Comparison of ENCODE assay signal across 17 cellular contexts in the genomic region with DNA sequence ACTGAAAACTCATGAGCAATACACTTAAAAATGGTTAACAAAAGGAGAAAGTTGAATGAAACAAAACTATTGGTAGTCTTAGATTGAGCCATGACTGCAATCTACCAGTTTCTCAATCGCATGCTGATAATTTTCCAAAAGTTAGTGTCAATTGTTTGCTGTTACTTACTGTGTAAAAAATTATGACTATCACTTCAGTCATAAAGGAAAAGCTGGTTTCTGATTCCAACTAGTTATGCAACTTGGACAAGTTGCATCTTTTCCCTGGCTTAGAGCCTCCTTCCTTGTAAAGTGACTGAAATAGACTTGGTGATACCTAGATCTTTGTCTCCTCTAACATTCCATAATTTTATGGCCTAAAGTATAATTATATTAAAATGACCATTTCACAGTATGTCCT.
A peak's percentile ranks its signal among the peaks of the same experiment; 100 is the strongest.
DNase-seq lines count a peak whose midpoint lies in the region; ATAC-seq and TF ChIP-seq lines count a peak whose summit lies in the region.
"Had no signal": no experiment of that assay in that cellular context is flagged by ENCODE, and none has a peak within 500 bp of the region (broad histone marks: within the 10 kb centered on the region; RNA-seq: fewer than 3 reads in every experiment).

No MANE protein-coding gene starts in this region.

- H3K4me1 ChIP-seq in GM23248 (ENCODE audit: insufficient read depth) (no peaks in the 10 kb centered on the region), RWPE2 (ENCODE audit: insufficient read depth, poor library complexity, severe bottlenecking) (peaks cover 10% of the 10 kb centered on the region), prostate gland (replicated peaks) (no peaks in the 10 kb centered on the region)

- H3K36me3 ChIP-seq in GM23248 (ENCODE audit: low read depth) (no peaks in the 10 kb centered on the region), RWPE2 (ENCODE audit: low read depth) (no peaks in the 10 kb centered on the region), prostate gland (no peaks in the 10 kb centered on the region)
- H3K36me3 ChIP-seq: BE2C had no signal

- H3K27ac ChIP-seq in GM23248 (no peak overlapping the region), RWPE2 (ENCODE audit: poor library complexity, severe bottlenecking) (no peak overlapping the region), prostate gland (no peak overlapping the region)

- 0 to 4% methylated on average over 1 of the region's 1 CpG for WGBS in GM23248 (ENCODE audit: low coverage in 1 of 2, low lambda C conversion rate in 2 of 2, missing lambda C conversion rate in 2 of 2), 2 experiments
- WGBS in prostate gland, result 6% methylated on average over 1 of the region's 1 CpG

- H3K4me3 ChIP-seq in GM23248 (no peak overlapping the region), RWPE2 (ENCODE audit: severe bottlenecking) (no peak overlapping the region), fibroblast of mammary gland (ENCODE audit: control insufficient read depth, low read depth, low read length) (no peak overlapping the region), prostate gland (no peak overlapping the region)
- H3K4me3 ChIP-seq: GM23338 had no signal

- peak; percentile 16 for DNase-seq in GM23248
- no peak for DNase-seq in RWPE2 (ENCODE audit: low spot score)
- DNase-seq in fibroblast of mammary gland (ENCODE audit: low read depth), result peak; percentile 18
- peak; percentile 39 for DNase-seq in prostate gland (ENCODE audit: low spot score)
- no peak for DNase-seq in activated CD4-positive, CD25-positive, alpha-beta regulatory T cell treated with anti-CD3 and anti-CD28 coated beads, Interleukin-2, amount 50 U/mL, for 72 hours
- DNase-seq: BE2C; CD4-positive, CD25-positive, alpha-beta regulatory T cell; DMS153; GDM1; HCEC 1CT; MV-4-11; NCI-H187; NCI-H345; NCI-H524 treated with DMSO at 0.1 percent for 48 hours had no signal

- in situ Hi-C loops in GM23248 (cut with MboI), result no loop called here

- H3F3A ChIP-seq in GM23248 (ENCODE audit: insufficient read depth), result no peaks in the 10 kb centered on the region

- H3K4me2 ChIP-seq in GM23248 (ENCODE audit: unreplicated experiment), result no peak overlapping the region
- H3K4me2 ChIP-seq: GM23338 had no signal

- no peaks in the 10 kb centered on the region for H3K9me2 ChIP-seq in GM23248 (ENCODE audit: insufficient read depth)

- H3K9me3 ChIP-seq in GM23248 (ENCODE audit: low read depth) (no peaks in the 10 kb centered on the region), RWPE2 (ENCODE audit: severe bottlenecking) (no peaks in the 10 kb centered on the region), prostate gland (no peaks in the 10 kb centered on the region)
- H3K9me3 ChIP-seq: BE2C had no signal

- H4K20me1 ChIP-seq in GM23248 (ENCODE audit: insufficient read depth), result no peaks in the 10 kb centered on the region

- H3K9ac ChIP-seq in GM23248, result no peak overlapping the region

- peak; percentile 80 for ATAC-seq in RWPE2 (ENCODE audit: low read depth)
- no peak for ATAC-seq in HG02973 (IDR thresholded peaks at IDR 0.05; ENCODE audit: unreplicated experiment)
- ATAC-seq in GM21528 (IDR thresholded peaks at IDR 0.05; ENCODE audit: low FRiP score, unreplicated experiment), result no peak

- no peaks in the 10 kb centered on the region for H3K79me2 ChIP-seq in GM23248 (ENCODE audit: insufficient read depth)

- TF ChIP-seq POLR2A in prostate gland (IDR thresholded peaks at IDR 0.05), result no peak

- TF ChIP-seq CTCF in RWPE2 (IDR thresholded peaks at IDR 0.05; ENCODE audit: poor library complexity, severe bottlenecking) (no peak), fibroblast of mammary gland (conservative IDR thresholded peaks at IDR 0.05; ENCODE audit: control insufficient read depth, insufficient read depth, low read depth, low read length) (no peak), prostate gland (IDR thresholded peaks at IDR 0.05) (no peak)

- H2AFZ ChIP-seq in GM23248, result no peak overlapping the region
- H2AFZ ChIP-seq: GM23338 had no signal

- intact Hi-C loops in prostate gland (cut with DNase I), result no loop called here

- H3K27me3 ChIP-seq in GM23248 (replicated peaks; ENCODE audit: insufficient read depth) (peaks cover 13% of the 10 kb centered on the region; the same call in 1 of the 2 replicates), RWPE2 (ENCODE audit: insufficient read depth, poor library complexity, severe bottlenecking) (no peaks in the 10 kb centered on the region), prostate gland (replicated peaks; ENCODE audit: insufficient read depth) (no peaks in the 10 kb centered on the region)
- H3K27me3 ChIP-seq: BE2C had no signal

Comparison
In these comparisons a context has a peak if more than half of its experiments do, and no peak if none do; other contexts are left out.
1. DNase-seq: peak in GM23248 (single experiment), fibroblast of mammary gland (single experiment) and prostate gland (single experiment); none in RWPE2 (single experiment) and activated CD4-positive, CD25-positive, alpha-beta regulatory T cell treated with anti-CD3 and anti-CD28 coated beads, Interleukin-2, amount 50 U/mL, for 72 hours (single experiment).